8 cellular contexts compared by ENCODE assay signal in genomic region chr7:105477908-105478307, GRCh38.
"Had no signal": no experiment of that assay in that cellular context is flagged by ENCODE, and none has a peak within 500 bp of the region (broad histone marks: within the 10 kb centered on the region; RNA-seq: fewer than 3 reads in every experiment).

No MANE protein-coding gene starts in this region.

- ATAC-seq: GM12878 had no signal

- H3K4me3 ChIP-seq: GM12878 had no signal

- FAIRE-seq: G401.6, GM12878, GM12891, GM12892, GM18507, GM19239 had no signal

- DNase-seq: GDM1, GF-D8 had no signal
